9 cellular contexts compared by ENCODE assay signal in genomic region chr18:77366725-77367641, GRCh38.
DNase-seq lines count a peak whose midpoint lies in the region; ATAC-seq, FAIRE-seq and TF ChIP-seq lines count a peak whose summit lies in the region.
"Had no signal": no experiment of that assay in that cellular context is flagged by ENCODE, and none has a peak within 500 bp of the region (broad histone marks: within the 10 kb centered on the region; RNA-seq: fewer than 3 reads in every experiment).

No MANE protein-coding gene starts in this region.

- TF ChIP-seq CTCF in RWPE1 (conservative IDR thresholded peaks at IDR 0.05; ENCODE audit: low read depth) (no peak), heart right ventricle (IDR thresholded peaks at IDR 0.05) (no peak)

- H3K4me3 ChIP-seq in heart right ventricle = peak overlapping the region in 5 of 10 donors; percentile 14 to 32 (median 23)

- intact Hi-C loops in heart right ventricle (cut with DNase I) = no loop called here

- POLR2A ChIA-PET in RWPE1 (lab: Yijun Ruan, JAX; ENCODE audit: low non-redundant PET) = interaction anchor here (0.6 kb wide), 1 partner anchor 732 kb away, joined by 3 read pairs; no protein-coding TSS in a partner anchor

- H3K36me3 ChIP-seq in heart right ventricle = no peaks in the 10 kb centered on the region

- H3K27ac ChIP-seq in RWPE1 (no peak overlapping the region), heart right ventricle (peak overlapping the region in 8 of 10 donors; percentile 11 to 80 (median 56))

- FAIRE-seq in H54 (lab: Jason Lieb, UNC) = no peak

- ATAC-seq in heart right ventricle (peak in 7 of 8 donors; percentile 36 to 63 (median 58)), GM18519 (IDR thresholded peaks at IDR 0.05; ENCODE audit: low FRiP score, unreplicated experiment) (no peak), GM18505 (IDR thresholded peaks at IDR 0.05; ENCODE audit: unreplicated experiment) (no peak)

- DNase-seq in HT1080 (ENCODE audit: low read depth) = peak; percentile 35
- DNase-seq in RWPE1 (ENCODE audit: low spot score) = peak; percentile 8
- DNase-seq in heart right ventricle = peak in 1 of 2 donors; percentile 22
- peak; percentile 57 for DNase-seq in retina
- no peak for DNase-seq in H54 (ENCODE audit: insufficient read length, low spot score)
- no peak for DNase-seq in dermis blood vessel endothelial cell
- DNase-seq: activated CD4-positive, alpha-beta memory T cell treated with anti-CD3 and anti-CD28 coated beads for 36 hours had no signal

- WGBS in heart right ventricle, 2 donors = 54 to 60% methylated on average over 27 of the region's 27 CpGs

- H3K9me3 ChIP-seq in heart right ventricle = peaks cover 0 to 26% (median 12%) of the 10 kb centered on the region in 11 donors

- no peak for TF ChIP-seq POLR2A in H54 (IDR thresholded peaks at IDR 0.05; ENCODE audit: low read depth, low read length)
- no peak for TF ChIP-seq POLR2A in GM18505 (IDR thresholded peaks at IDR 0.05; ENCODE audit: borderline replicate concordance, extremely low read depth, insufficient read depth, insufficient read length)

- H3K4me1 ChIP-seq in heart right ventricle = peaks cover 0 to 13% (median 0%) of the 10 kb centered on the region in 9 donors

- CTCF ChIA-PET in RWPE1 (lab: Yijun Ruan, JAX) = interaction anchor here (0.6 kb wide), 1 partner anchor 340 kb away, joined by 3 read pairs; no protein-coding TSS in a partner anchor

- peaks cover 0 to 10% (median 0%) of the 10 kb centered on the region in 7 donors for H3K27me3 ChIP-seq in heart right ventricle

Comparison
In these comparisons a context has a peak if more than half of its experiments do, and no peak if none do; other contexts are left out.
1. DNase-seq: peak in HT1080 (single experiment), RWPE1 (single experiment) and retina (single experiment); none in H54 (single experiment) and dermis blood vessel endothelial cell (single experiment).
2. ATAC-seq: peak in heart right ventricle (7 of 8); none in GM18519 (single experiment) and GM18505 (single experiment).